In the genomic region with DNA sequence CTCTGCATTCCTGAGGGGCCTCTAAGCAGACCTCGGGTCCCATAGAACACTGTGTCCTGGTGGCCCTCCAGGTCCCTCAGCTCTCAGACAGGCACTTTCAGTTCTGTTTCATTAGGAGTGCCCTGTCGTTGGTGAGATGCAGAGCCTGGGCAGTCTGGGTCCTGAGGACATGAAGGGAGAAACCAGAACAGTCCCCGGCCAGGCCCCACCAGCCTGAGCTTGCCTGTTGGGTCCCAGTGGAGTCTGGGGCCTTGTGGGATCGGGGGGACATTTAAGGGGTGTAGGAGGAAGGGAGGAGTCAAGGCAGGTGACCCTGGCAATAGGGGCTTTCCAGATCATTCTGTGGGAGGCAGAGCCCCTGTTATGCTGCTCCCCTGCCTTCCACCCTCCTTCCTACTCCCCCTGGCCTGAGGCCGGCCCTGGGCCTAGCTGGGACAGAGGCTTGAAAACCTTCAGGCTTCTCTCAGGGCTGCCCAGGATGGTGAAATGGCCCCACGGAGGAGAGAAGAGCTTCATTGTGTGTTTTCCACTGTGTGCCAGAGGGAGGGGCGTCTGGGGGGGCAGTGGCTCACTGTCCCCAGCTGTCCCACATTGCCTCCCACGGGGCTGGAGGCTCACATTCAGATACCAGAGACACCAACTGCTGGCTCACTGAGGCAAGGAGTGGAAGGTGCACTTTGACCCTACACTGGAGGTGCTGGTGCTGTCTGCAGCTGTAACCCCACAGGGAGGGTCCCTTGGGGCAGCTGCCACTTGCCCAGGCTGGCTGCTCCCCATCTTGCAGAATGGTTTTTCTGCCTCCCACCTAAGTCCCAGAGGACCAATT, we compare ENCODE assay signal across 12 cellular contexts. TPM values are rescaled to one million over a fixed set of nuclear protein-coding genes. Genes with fewer than 3 reads are reported as not detected.
DNase-seq lines count a peak whose midpoint lies in the region; ATAC-seq, FAIRE-seq and TF ChIP-seq lines count a peak whose summit lies in the region.
"Had no signal": no experiment of that assay in that cellular context is flagged by ENCODE, and none has a peak within 500 bp of the region (broad histone marks: within the 10 kb centered on the region; RNA-seq: fewer than 3 reads in every experiment).

No MANE protein-coding gene starts in this region.

- DNase-seq in H1 (ENCODE audit: low read depth in 1 of 2, low spot score in 2 of 2): no peak
- DNase-seq in breast epithelium (ENCODE audit: low spot score in 2 of 2): no peak
- DNase-seq in HPDE6-E6E7 (ENCODE audit: extremely low spot score): no peak
- DNase-seq in NCI-H1105 (lab: John Stamatoyannopoulos, UW): no peak
- DNase-seq: activated naive CD4-positive, alpha-beta T cell treated with anti-CD3 and anti-CD28 coated beads, Interleukin-2, amount 50 U/mL, for 16 hours; NCI-H1048; psoas muscle; stimulated activated naive CD4-positive, alpha-beta T cell had no signal

- H3K4me1 ChIP-seq in H1 (replicated peaks in 1 of 4; ENCODE audit: control insufficient read depth in 3 of 4, insufficient read depth in 4 of 4, low read length in 3 of 4) (peaks cover 0 to 24% (median 11%) of the 10 kb centered on the region in 4 experiments; a peak in 6 of 7 replicates), thymus (ENCODE audit: control insufficient read depth, insufficient read depth, low read length) (peaks cover 23% of the 10 kb centered on the region), breast epithelium (no peaks in the 10 kb centered on the region)
- H3K4me1 ChIP-seq: psoas muscle had no signal

- intact Hi-C loops in breast epithelium (cut with DNase I; ENCODE audit: low total_unique reads): no loop called here

- H3K27me3 ChIP-seq in H1 (replicated peaks in 1 of 4; ENCODE audit: control insufficient read depth in 3 of 4, extremely low read depth in 1 of 4, insufficient read depth in 3 of 4, low read length in 3 of 4) (no peaks in the 10 kb centered on the region), thymus (ENCODE audit: control insufficient read depth, insufficient read depth) (no peaks in the 10 kb centered on the region), breast epithelium (no peaks in the 10 kb centered on the region)

- H2AFZ ChIP-seq in H1 (ENCODE audit: low read length): no peak overlapping the region

- CTCF ChIA-PET in H1 (lab: Charles Lee; ENCODE audit: partially characterized antibody): interaction anchor here (1.1 to 3.0 kb wide), 6 partner anchors 9 to 68 kb away, joined by 3 to 8 read pairs (median 4); a partner anchor contains a TSS

- no peak overlapping the region for H2AK5ac ChIP-seq in H1 (ENCODE audit: low read depth, low read length)

- no peak overlapping the region for H3K4me2 ChIP-seq in H1 (ENCODE audit: insufficient read depth in 1 of 2, low read depth in 2 of 2, low read length in 2 of 2)

- no peak for TF ChIP-seq CTCF in H1 (IDR thresholded peaks at IDR 0.05; ENCODE audit: control extremely low read depth in 1 of 3, insufficient read depth in 1 of 3, low read depth in 1 of 3, low read length in 3 of 3)
- TF ChIP-seq CTCF in breast epithelium (IDR thresholded peaks at IDR 0.05): no peak

- POLR2A ChIA-PET in H1 (lab: Charles Lee; ENCODE audit: partially characterized antibody): interaction anchor here (1.1 to 1.5 kb wide), 3 partner anchors 13 to 57 kb away, joined by 3 to 4 read pairs (median 3); a partner anchor contains a TSS

- 85% methylated on average over 8 of the region's 8 CpGs; no CpG with 5 or more reads in 1 of the 2 experiments for WGBS in H1 (ENCODE audit: extremely low coverage in 1 of 2, insufficient coverage in 1 of 2, insufficient read length in 1 of 2, insufficient replicate concordance in 2 of 2, low coverage in 1 of 2, low lambda C conversion rate in 2 of 2, missing lambda C conversion rate in 1 of 2), 2 experiments
- 88% methylated on average over 8 of the region's 8 CpGs for WGBS in thymus

- no peaks in the 10 kb centered on the region for H3K23me2 ChIP-seq in H1 (ENCODE audit: low read depth, low read length)

- H2BK5ac ChIP-seq in H1 (ENCODE audit: low read depth, low read length): no peak overlapping the region

- no peaks in the 10 kb centered on the region for H3K9me3 ChIP-seq in H1 (ENCODE audit: insufficient read depth in 2 of 2, low read depth in 1 of 2, low read length in 1 of 2)
- H3K9me3 ChIP-seq in thymus (ENCODE audit: control insufficient read depth): no peaks in the 10 kb centered on the region
- H3K9me3 ChIP-seq in breast epithelium: no peaks in the 10 kb centered on the region
- H3K9me3 ChIP-seq: psoas muscle had no signal

- no peak for TF ChIP-seq RAD21 in H1 (IDR thresholded peaks at IDR 0.05 in 1 of 2, conservative IDR thresholded peaks at IDR 0.05 in 1 of 2; ENCODE audit: low read depth in 2 of 2, low read length in 2 of 2)

- TF ChIP-seq EP300 in H1 (IDR thresholded peaks at IDR 0.05; ENCODE audit: borderline replicate concordance in 1 of 2, low read depth in 2 of 2, low read length in 2 of 2): no peak

- no peaks in the 10 kb centered on the region for H4K20me1 ChIP-seq in H1 (replicated peaks in 1 of 2; ENCODE audit: control insufficient read depth in 1 of 2, insufficient read depth in 2 of 2, low read length in 2 of 2)

- peak; percentile 46 for ATAC-seq in HG02885 (IDR thresholded peaks at IDR 0.05; ENCODE audit: poor library complexity, unreplicated experiment)
- ATAC-seq: psoas muscle had no signal

- no peak overlapping the region for H2BK12ac ChIP-seq in H1 (ENCODE audit: low read depth, low read length)

- TF ChIP-seq POLR2A in GM19193 (IDR thresholded peaks at IDR 0.05; ENCODE audit: extremely low read depth, insufficient read depth, insufficient read length): peak; percentile 73
- TF ChIP-seq POLR2A in H1 (IDR thresholded peaks at IDR 0.05; ENCODE audit: control extremely low read depth in 1 of 2, low read depth in 2 of 2, low read length in 2 of 2): no peak
- TF ChIP-seq POLR2A in breast epithelium (IDR thresholded peaks at IDR 0.05): no peak

- FAIRE-seq in H1 (lab: Jason Lieb, UNC): no peak

- no peaks in the 10 kb centered on the region for H3K79me1 ChIP-seq in H1 (ENCODE audit: low read depth, low read length)

- H3K18ac ChIP-seq in H1 (ENCODE audit: extremely low read depth, low read length): no peak overlapping the region

- H4K8ac ChIP-seq in H1 (ENCODE audit: extremely low read depth, insufficient read depth, low read length): peak overlapping the region; percentile 42; the same call in 1 of the 2 replicates

- no peak overlapping the region for H3K23ac ChIP-seq in H1 (ENCODE audit: insufficient read length)

- H3K14ac ChIP-seq in H1 (ENCODE audit: insufficient read length): no peak overlapping the region

- no peaks in the 10 kb centered on the region for H3K36me3 ChIP-seq in H1 (ENCODE audit: control insufficient read depth in 2 of 4, insufficient read depth in 4 of 4, low read length in 3 of 4)
- H3K36me3 ChIP-seq in thymus (ENCODE audit: control insufficient read depth, insufficient read depth): no peaks in the 10 kb centered on the region
- no peaks in the 10 kb centered on the region for H3K36me3 ChIP-seq in breast epithelium

- no peak overlapping the region for H4K91ac ChIP-seq in H1 (replicated peaks; ENCODE audit: insufficient read length, low read length)

- no peaks in the 10 kb centered on the region for H3K79me2 ChIP-seq in H1 (ENCODE audit: control insufficient read depth in 1 of 2, insufficient read depth in 2 of 2, low read length in 2 of 2)

- H3K9ac ChIP-seq in H1 (replicated peaks in 1 of 4; ENCODE audit: extremely low read depth in 1 of 4, low read depth in 3 of 4, low read length in 3 of 4): no peak overlapping the region

- 0 out of 2 replicates have a peak overlapping the region, but pooled peaks have one; percentile 72 for H2BK15ac ChIP-seq in H1 (ENCODE audit: low read length)

- no peak overlapping the region for H3K4ac ChIP-seq in H1 (replicated peaks; ENCODE audit: insufficient read length, low read depth, low read length)

- H3K27ac ChIP-seq in H1 (ENCODE audit: low read depth, low read length) (no peak overlapping the region), thymus (ENCODE audit: low read depth) (peak overlapping the region; percentile 61), breast epithelium (no peak overlapping the region)
- H3K27ac ChIP-seq: psoas muscle had no signal

- H3K4me3 ChIP-seq in H1 (ENCODE audit: extremely low read depth in 1 of 4, insufficient read depth in 2 of 4, low read depth in 3 of 4, low read length in 4 of 4): no peak overlapping the region
- H3K4me3 ChIP-seq in thymus (ENCODE audit: low read length): no peak overlapping the region
- H3K4me3 ChIP-seq in breast epithelium: no peak overlapping the region
- H3K4me3 ChIP-seq: psoas muscle had no signal

- H3K56ac ChIP-seq in H1 (replicated peaks; ENCODE audit: insufficient read length, low read depth, low read length): no peak overlapping the region

- no peak overlapping the region for H2BK120ac ChIP-seq in H1 (replicated peaks; ENCODE audit: low read depth, low read length)

- no peak overlapping the region for H2BK20ac ChIP-seq in H1 (ENCODE audit: low read length)

- H4K5ac ChIP-seq in H1 (ENCODE audit: insufficient read length, low read depth, low read length): no peak overlapping the region

RNA-seq across cellular contexts. Expression of a gene that starts 26.6 kb away (rescaled TPM):
- not detected in 2 replicates for total RNA-seq in H1 (2021; fragmentation: NEBNext Ultra II Directional; extraction: Animal tissue kit (Norgen Biotek cat#: 25700))
- polyA plus RNA-seq in H1 (2011; rRNA removed) (not detected in 2 replicates), thymus (0.52 TPM)
- 0.27 TPM for polyA plus RNA-seq in H1 (2011; cell fraction: cytosol; rRNA removed)
- 0.87 TPM for polyA plus RNA-seq in H1 (2011; cell fraction: nucleus; rRNA removed)
- polyA plus RNA-seq in H1 (2012, experiment 1 of 2): 0.16 to 0.34 TPM in 2 of 4 replicates, not detected in the others
- not detected for polyA plus RNA-seq in H1 (2012, experiment 2 of 2)
- not detected for polyA plus RNA-seq in H1 (2013, experiment 1 of 2)
- polyA plus RNA-seq in H1 (2013, experiment 2 of 2): 0.07 TPM
- polyA minus RNA-seq in H1 (2011; rRNA and poly(A)+ RNA removed): 0.60 TPM in 1 of 2 replicates, not detected in the other
- not detected for polyA minus RNA-seq in H1 (2011; cell fraction: cytosol; rRNA and poly(A)+ RNA removed)
- not detected for polyA minus RNA-seq in H1 (2011; cell fraction: nucleus; rRNA and poly(A)+ RNA removed)
- under 1 TPM in 1 of 3 donors, not detected in 2; 0.44 TPM for total RNA-seq in breast epithelium
- total RNA-seq: psoas muscle; T-helper 1 cell treated with Interleukin-12 subunit alpha and Interleukin-12 subunit beta and Interleukin-4 antibody, amounts not matched to agents 30 ng/mL and 1 ng/mL, for 36 hours had no signal
- polyA plus RNA-seq: psoas muscle had no signal

RNA-seq across cellular contexts. Expression of a gene that starts 37.7 kb away (rescaled TPM):
- total RNA-seq in H1 (2021; fragmentation: NEBNext Ultra II Directional; extraction: Animal tissue kit (Norgen Biotek cat#: 25700)): 22.1 and 24.5 TPM in 2 replicates
- polyA plus RNA-seq in H1 (2011; rRNA removed): 36.8 and 43.6 TPM in 2 replicates
- polyA plus RNA-seq in H1 (2011; cell fraction: cytosol; rRNA removed): 23.4 TPM
- polyA plus RNA-seq in H1 (2011; cell fraction: nucleus; rRNA removed): 42.4 TPM
- polyA plus RNA-seq in H1 (2012, experiment 1 of 2): 24.9 to 38.2 TPM (median 34.3 TPM) in 4 replicates
- polyA plus RNA-seq in H1 (2012, experiment 2 of 2): 42.7 TPM
- polyA plus RNA-seq in H1 (2013, experiment 1 of 2): 36.6 TPM
- polyA plus RNA-seq in H1 (2013, experiment 2 of 2): 40.2 TPM
- polyA minus RNA-seq in H1 (2011; rRNA and poly(A)+ RNA removed): 37.0 and 45.4 TPM in 2 replicates
- 12.4 TPM for polyA minus RNA-seq in H1 (2011; cell fraction: cytosol; rRNA and poly(A)+ RNA removed)
- polyA minus RNA-seq in H1 (2011; cell fraction: nucleus; rRNA and poly(A)+ RNA removed): 11.7 TPM
- polyA plus RNA-seq in thymus: 56.2 TPM
- total RNA-seq in breast epithelium: 100 to 1,000 TPM; 168 to 330 (median 170) TPM

RNA-seq across cellular contexts. Expression of a gene that starts 52.0 kb away (rescaled TPM):
- 0.21 and 0.43 TPM in 2 replicates for total RNA-seq in H1 (2021; fragmentation: NEBNext Ultra II Directional; extraction: Animal tissue kit (Norgen Biotek cat#: 25700))
- polyA plus RNA-seq in H1 (2011; rRNA removed) (0.13 and 0.20 TPM in 2 replicates), thymus (25.2 TPM)
- polyA plus RNA-seq in H1 (2011; cell fraction: cytosol; rRNA removed): 0.05 TPM
- 0.36 TPM for polyA plus RNA-seq in H1 (2011; cell fraction: nucleus; rRNA removed)
- polyA plus RNA-seq in H1 (2012, experiment 1 of 2): 0.07 to 0.27 TPM (median 0.08 TPM) in 3 of 4 replicates, not detected in the other
- 0.07 TPM for polyA plus RNA-seq in H1 (2012, experiment 2 of 2)
- polyA plus RNA-seq in H1 (2013, experiment 1 of 2): 0.12 TPM
- 0.09 TPM for polyA plus RNA-seq in H1 (2013, experiment 2 of 2)
- polyA minus RNA-seq in H1 (2011; rRNA and poly(A)+ RNA removed): 0.05 TPM in 1 of 2 replicates, not detected in the other
- polyA minus RNA-seq in H1 (2011; cell fraction: cytosol; rRNA and poly(A)+ RNA removed): not detected
- polyA minus RNA-seq in H1 (2011; cell fraction: nucleus; rRNA and poly(A)+ RNA removed): 1.3 TPM
- total RNA-seq in breast epithelium: 10 to 100 TPM; 14.4 to 53.4 (median 17.9) TPM

RNA-seq across cellular contexts. Expression of a gene that starts 59.7 kb away (rescaled TPM):
- total RNA-seq in H1 (2021; fragmentation: NEBNext Ultra II Directional; extraction: Animal tissue kit (Norgen Biotek cat#: 25700)): 43.9 and 44.4 TPM in 2 replicates
- polyA plus RNA-seq in H1 (2011; rRNA removed) (65.4 and 83.4 TPM in 2 replicates), thymus (76.1 TPM)
- 61.9 TPM for polyA plus RNA-seq in H1 (2011; cell fraction: cytosol; rRNA removed)
- 67.0 TPM for polyA plus RNA-seq in H1 (2011; cell fraction: nucleus; rRNA removed)
- polyA plus RNA-seq in H1 (2012, experiment 1 of 2): 53.5 to 61.6 TPM (median 57.9 TPM) in 4 replicates
- polyA plus RNA-seq in H1 (2012, experiment 2 of 2): 48.8 TPM
- 55.6 TPM for polyA plus RNA-seq in H1 (2013, experiment 1 of 2)
- 58.0 TPM for polyA plus RNA-seq in H1 (2013, experiment 2 of 2)
- polyA minus RNA-seq in H1 (2011; rRNA and poly(A)+ RNA removed): 15.9 and 16.8 TPM in 2 replicates
- 5.7 TPM for polyA minus RNA-seq in H1 (2011; cell fraction: cytosol; rRNA and poly(A)+ RNA removed)
- polyA minus RNA-seq in H1 (2011; cell fraction: nucleus; rRNA and poly(A)+ RNA removed): 13.5 TPM
- 10 to 100 TPM; 30.2 to 48.3 (median 35.6) TPM for total RNA-seq in breast epithelium

Comparison
In these comparisons a context has a peak if more than half of its experiments do, and no peak if none do; other contexts are left out.
1. RNA of a gene that starts 52.0 kb away (total RNA-seq): 14.4 to 53.4 TPM in breast epithelium; 0.21 to 0.43 TPM in H1; every median in the first group is over 10 times any median in the second.